Comparison of ENCODE assay signal across 8 cellular contexts in genomic region chr19:39479916-39480315, GRCh38. TPM values are rescaled to one million over a fixed set of nuclear protein-coding genes. Genes with fewer than 3 reads are reported as not detected.
DNase-seq lines count a peak whose midpoint lies in the region; ATAC-seq, FAIRE-seq and TF ChIP-seq lines count a peak whose summit lies in the region.

No MANE protein-coding gene starts in this region.

- peak overlapping the region; percentile 99 for H3K9ac ChIP-seq in keratinocyte (ENCODE audit: control insufficient read depth, extremely low read depth, insufficient read depth, low read length)

- no peaks in the 10 kb centered on the region for H4K20me1 ChIP-seq in keratinocyte (ENCODE audit: control insufficient read depth, extremely low read depth, insufficient read depth, low read length)

- DNase-seq in activated CD8-positive, alpha-beta memory T cell treated with anti-CD3 and anti-CD28 coated beads, Interleukin-2, amount 10 ng/mL, durations not matched to agents 7 days and 5 days = no peak
- no peak for DNase-seq in activated CD8-positive, alpha-beta memory T cell treated with anti-CD3 and anti-CD28 coated beads, Interleukin-2, amount 50 U/mL, for 48 hours
- DNase-seq in activated B cell treated with CpG ODN at 0.5 μM for 24 hours (no peak), keratinocyte (ENCODE audit: low read depth, low spot score) (no peak), testis (no peak), iPS-NIHi7 (ENCODE audit: extremely low spot score) (no peak), GOT3 (lab: John Stamatoyannopoulos, UW) (no peak), mucosa of descending colon (no peak)

- H3K9me3 ChIP-seq in keratinocyte (ENCODE audit: control insufficient read depth, low read depth, low read length) (no peaks in the 10 kb centered on the region), testis (no peaks in the 10 kb centered on the region), mucosa of descending colon (no peaks in the 10 kb centered on the region)

- H3K4me2 ChIP-seq in keratinocyte (ENCODE audit: control insufficient read depth, extremely low read depth, insufficient read depth, low read depth, low read length) = peak overlapping the region; percentile 82

- TF ChIP-seq POLR2A in testis (IDR thresholded peaks at IDR 0.05) = no peak

- TF ChIP-seq CTCF in activated B cell treated with CpG ODN at 0.5 μM for 24 hours (IDR thresholded peaks at IDR 0.05) (no peak), keratinocyte (optimal IDR thresholded peaks at IDR 0.05 in 1 of 3, IDR thresholded peaks at IDR 0.05 in 1 of 3, conservative IDR thresholded peaks at IDR 0.05 in 1 of 3; ENCODE audit: extremely low read depth in 1 of 3, insufficient read depth in 2 of 3, low read length in 3 of 3) (no peak), testis (IDR thresholded peaks at IDR 0.05) (no peak), mucosa of descending colon (IDR thresholded peaks at IDR 0.05) (no peak)

- H3K4me3 ChIP-seq in keratinocyte (ENCODE audit: control insufficient read depth in 2 of 3, extremely low read depth in 1 of 3, insufficient read depth in 2 of 3, low read depth in 1 of 3, low read length in 3 of 3) (peak overlapping the region in 2 of 3 experiments; percentile 81 to 89), testis (peak overlapping the region in 1 of 2 donors; percentile 81), mucosa of descending colon (no peak overlapping the region)

- H3K27ac ChIP-seq in keratinocyte (ENCODE audit: control insufficient read depth, insufficient read depth, low read length) (peak overlapping the region; percentile 94), testis (peak overlapping the region; percentile 41 to 83)

- WGBS in testis, 2 donors = 28 to 30% methylated on average over 10 of the region's 10 CpGs

- peaks cover 16% of the 10 kb centered on the region for H3K4me1 ChIP-seq in keratinocyte (ENCODE audit: control insufficient read depth, extremely low read depth, insufficient read depth, low read length)
- peaks cover 7% of the 10 kb centered on the region for H3K4me1 ChIP-seq in testis
- peaks cover 10% of the 10 kb centered on the region for H3K4me1 ChIP-seq in mucosa of descending colon (ENCODE audit: low read depth)

- no peaks in the 10 kb centered on the region for H3K27me3 Mint-ChIP-seq in activated CD8-positive, alpha-beta memory T cell treated with anti-CD3 and anti-CD28 coated beads, Interleukin-2, amount 10 ng/mL, durations not matched to agents 7 days and 5 days
- H3K27me3 Mint-ChIP-seq in activated B cell treated with CpG ODN at 0.5 μM for 24 hours = no peaks in the 10 kb centered on the region

- CTCF ChIA-PET in activated CD8-positive, alpha-beta memory T cell treated with anti-CD3 and anti-CD28 coated beads, Interleukin-2, amount 10 ng/mL, durations not matched to agents 7 days and 5 days (lab: Charles Lee) = interaction anchor here (0.8 kb wide), 1 partner anchor 23 kb away, joined by 3 read pairs; no protein-coding TSS in a partner anchor
- CTCF ChIA-PET in activated B cell treated with CpG ODN at 0.5 μM for 24 hours (lab: Charles Lee) = no interaction called here

- no peaks in the 10 kb centered on the region for H3K9me1 ChIP-seq in keratinocyte (ENCODE audit: control insufficient read depth, extremely low read depth, insufficient read depth, low read length)

- H3K79me2 ChIP-seq in keratinocyte (ENCODE audit: control insufficient read depth, insufficient read depth, low read length) = peaks cover 23% of the 10 kb centered on the region

- no peak for FAIRE-seq in keratinocyte (lab: Jason Lieb, UNC)

- H2AFZ ChIP-seq in keratinocyte (ENCODE audit: control insufficient read depth, low read length) = peak overlapping the region; percentile 95

- H3K36me3 Mint-ChIP-seq in activated CD8-positive, alpha-beta memory T cell treated with anti-CD3 and anti-CD28 coated beads, Interleukin-2, amount 10 ng/mL, durations not matched to agents 7 days and 5 days = peaks cover 14% of the 10 kb centered on the region
- H3K36me3 Mint-ChIP-seq in activated B cell treated with CpG ODN at 0.5 μM for 24 hours (ENCODE audit: low read depth) = peaks cover 40% of the 10 kb centered on the region

- H3K4me1 Mint-ChIP-seq in activated CD8-positive, alpha-beta memory T cell treated with anti-CD3 and anti-CD28 coated beads, Interleukin-2, amount 10 ng/mL, durations not matched to agents 7 days and 5 days = peaks cover 27% of the 10 kb centered on the region
- peaks cover 25% of the 10 kb centered on the region for H3K4me1 Mint-ChIP-seq in activated B cell treated with CpG ODN at 0.5 μM for 24 hours

- no peaks in the 10 kb centered on the region for H3K9me3 Mint-ChIP-seq in activated CD8-positive, alpha-beta memory T cell treated with anti-CD3 and anti-CD28 coated beads, Interleukin-2, amount 10 ng/mL, durations not matched to agents 7 days and 5 days (ENCODE audit: low read depth)
- no peaks in the 10 kb centered on the region for H3K9me3 Mint-ChIP-seq in activated B cell treated with CpG ODN at 0.5 μM for 24 hours

- no peak for ATAC-seq in activated CD8-positive, alpha-beta memory T cell treated with anti-CD3 and anti-CD28 coated beads, Interleukin-2, amount 10 ng/mL, durations not matched to agents 7 days and 5 days
- no peak for ATAC-seq in activated B cell treated with CpG ODN at 0.5 μM for 24 hours (ENCODE audit: low read depth)
- no peak for ATAC-seq in mucosa of descending colon

- H3K27me3 ChIP-seq in keratinocyte (ENCODE audit: control insufficient read depth, extremely low read depth, insufficient read depth, low read length) (no peaks in the 10 kb centered on the region), testis (no peaks in the 10 kb centered on the region)

- H3K4me3 Mint-ChIP-seq in activated CD8-positive, alpha-beta memory T cell treated with anti-CD3 and anti-CD28 coated beads, Interleukin-2, amount 10 ng/mL, durations not matched to agents 7 days and 5 days = peak overlapping the region; percentile 89
- peak overlapping the region; percentile 91 for H3K4me3 Mint-ChIP-seq in activated B cell treated with CpG ODN at 0.5 μM for 24 hours

- H3K36me3 ChIP-seq in keratinocyte (ENCODE audit: control insufficient read depth in 2 of 2, extremely low read depth in 1 of 2, insufficient read depth in 2 of 2, low read length in 2 of 2) (peaks cover 22 to 29% of the 10 kb centered on the region in 2 experiments), testis (ENCODE audit: low read depth, missing control alignments) (no peaks in the 10 kb centered on the region), mucosa of descending colon (ENCODE audit: low read depth) (no peaks in the 10 kb centered on the region)

- peak overlapping the region; percentile 93 for H3K27ac Mint-ChIP-seq in activated CD8-positive, alpha-beta memory T cell treated with anti-CD3 and anti-CD28 coated beads, Interleukin-2, amount 10 ng/mL, durations not matched to agents 7 days and 5 days
- H3K27ac Mint-ChIP-seq in activated B cell treated with CpG ODN at 0.5 μM for 24 hours = peak overlapping the region; percentile 47

- intact Hi-C loops in activated B cell treated with CpG ODN at 0.5 μM for 24 hours (cut with micrococcal nuclease) = loop anchor here (1.0 to 2.0 kb wide), 5 partner anchors 19 to 138 kb away; partner anchors contain the start of genes DLL3, MED29, PAF1 and PLEKHG2
- intact Hi-C loops in testis (cut with DNase I; ENCODE audit: low total_unique reads) = no loop called here
- intact Hi-C loops in mucosa of descending colon (cut with DNase I, micrococcal nuclease) = no loop called here

- POLR2A ChIA-PET in activated B cell treated with CpG ODN at 0.5 μM for 24 hours (lab: Charles Lee) = interaction anchor here (0.6 to 1.2 kb wide), 7 partner anchors 19 to 611 kb away, joined by 3 to 18 read pairs (median 7); partner anchors contain the start of genes DLL3, MED29, PAF1 and RPS16

- dilution Hi-C loops in keratinocyte (cut with MboI; ENCODE audit: extremely low pct_ligation_motif_present, low sequenced_read_pairs) = no loop called here

RNA-seq across cellular contexts. Expression of gene TIMM50, which starts 0.7 kb away (rescaled TPM):
- total RNA-seq in activated CD8-positive, alpha-beta memory T cell treated with anti-CD3 and anti-CD28 coated beads, Interleukin-2, amount 10 ng/mL, durations not matched to agents 7 days and 5 days = 10 to 100 TPM; 59.6 to 83.9 TPM
- 63.8 and 68.9 TPM in 2 replicates for total RNA-seq in activated B cell treated with CpG ODN at 0.5 μM for 24 hours
- 71.6 to 91.5 TPM (median 85.5 TPM) in 3 replicates for polyA plus RNA-seq in keratinocyte
- 70.1 TPM for polyA plus RNA-seq in keratinocyte (2011; ENCODE audit: low read depth)
- 59.6 and 76.9 TPM in 2 replicates for polyA plus RNA-seq in keratinocyte (2011; cell fraction: cytosol; rRNA removed)
- 70.9 and 76.6 TPM in 2 replicates for polyA plus RNA-seq in keratinocyte (2011; cell fraction: nucleus; rRNA removed)
- 68.5 and 89.8 TPM in 2 replicates for polyA plus RNA-seq in keratinocyte (2012; ENCODE audit: low replicate concordance)
- polyA minus RNA-seq in keratinocyte = 68.9 to 130 TPM (median 90.1 TPM) in 3 replicates
- 89.6 TPM for polyA minus RNA-seq in keratinocyte (2011; cell fraction: cytosol; rRNA and poly(A)+ RNA removed)
- polyA minus RNA-seq in keratinocyte (2011; cell fraction: nucleus; rRNA and poly(A)+ RNA removed) = 30.5 and 51.5 TPM in 2 replicates
- 10 to 100 TPM; 80.6 to 96.1 TPM for total RNA-seq in testis
- polyA plus RNA-seq in testis (ENCODE audit: insufficient read depth, low read depth, low replicate concordance) = 130 TPM
- 10 to 100 TPM; 52.6 to 57.9 (median 57.7) TPM for total RNA-seq in mucosa of descending colon

RNA-seq across cellular contexts. Expression of gene DLL3, which starts 18.8 kb away (rescaled TPM):
- total RNA-seq in activated CD8-positive, alpha-beta memory T cell treated with anti-CD3 and anti-CD28 coated beads, Interleukin-2, amount 10 ng/mL, durations not matched to agents 7 days and 5 days = under 1 TPM; 0.26 to 0.98 TPM
- total RNA-seq in activated B cell treated with CpG ODN at 0.5 μM for 24 hours (0.53 and 0.73 TPM in 2 replicates), testis (1 to 10 TPM; 4.5 to 6.5 TPM), mucosa of descending colon (not detected)
- polyA plus RNA-seq in keratinocyte (0.80 to 1.1 TPM (median 0.89 TPM) in 3 replicates), testis (ENCODE audit: insufficient read depth, low read depth, low replicate concordance) (1.6 TPM)
- not detected for polyA plus RNA-seq in keratinocyte (2011; ENCODE audit: low read depth)
- 0.64 and 1.1 TPM in 2 replicates for polyA plus RNA-seq in keratinocyte (2011; cell fraction: cytosol; rRNA removed)
- 0.27 and 0.37 TPM in 2 replicates for polyA plus RNA-seq in keratinocyte (2011; cell fraction: nucleus; rRNA removed)
- 0.41 and 1.3 TPM in 2 replicates for polyA plus RNA-seq in keratinocyte (2012; ENCODE audit: low replicate concordance)
- polyA minus RNA-seq in keratinocyte = 0.20 to 0.43 TPM in 2 of 3 replicates, not detected in the other
- not detected for polyA minus RNA-seq in keratinocyte (2011; cell fraction: cytosol; rRNA and poly(A)+ RNA removed)
- polyA minus RNA-seq in keratinocyte (2011; cell fraction: nucleus; rRNA and poly(A)+ RNA removed) = not detected in 2 replicates

RNA-seq across cellular contexts. Expression of gene SUPT5H, which starts 34.5 kb away (rescaled TPM):
- total RNA-seq in activated CD8-positive, alpha-beta memory T cell treated with anti-CD3 and anti-CD28 coated beads, Interleukin-2, amount 10 ng/mL, durations not matched to agents 7 days and 5 days = 100 to 1,000 TPM; 144 to 181 TPM
- total RNA-seq in activated B cell treated with CpG ODN at 0.5 μM for 24 hours (184 and 200 TPM in 2 replicates), testis (100 to 1,000 TPM; 363 to 366 TPM), mucosa of descending colon (100 to 1,000 TPM; 101 to 122 (median 102) TPM)
- polyA plus RNA-seq in keratinocyte (46.1 to 83.7 TPM (median 63.2 TPM) in 3 replicates), testis (ENCODE audit: insufficient read depth, low read depth, low replicate concordance) (359 TPM)
- 150 TPM for polyA plus RNA-seq in keratinocyte (2011; ENCODE audit: low read depth)
- polyA plus RNA-seq in keratinocyte (2011; cell fraction: cytosol; rRNA removed) = 54.8 and 87.1 TPM in 2 replicates
- polyA plus RNA-seq in keratinocyte (2011; cell fraction: nucleus; rRNA removed) = 210 and 249 TPM in 2 replicates
- polyA plus RNA-seq in keratinocyte (2012; ENCODE audit: low replicate concordance) = 85.9 and 110 TPM in 2 replicates
- 53.6 to 108 TPM (median 56.2 TPM) in 3 replicates for polyA minus RNA-seq in keratinocyte
- 60.2 TPM for polyA minus RNA-seq in keratinocyte (2011; cell fraction: cytosol; rRNA and poly(A)+ RNA removed)
- polyA minus RNA-seq in keratinocyte (2011; cell fraction: nucleus; rRNA and poly(A)+ RNA removed) = 42.4 and 54.2 TPM in 2 replicates

RNA-seq across cellular contexts. Expression of gene SELENOV, which starts 35.0 kb away (rescaled TPM):
- total RNA-seq in activated CD8-positive, alpha-beta memory T cell treated with anti-CD3 and anti-CD28 coated beads, Interleukin-2, amount 10 ng/mL, durations not matched to agents 7 days and 5 days = not detected
- total RNA-seq in activated B cell treated with CpG ODN at 0.5 μM for 24 hours = not detected in 2 replicates
- not detected in 3 replicates for polyA plus RNA-seq in keratinocyte
- polyA plus RNA-seq in keratinocyte (2011; ENCODE audit: low read depth) = not detected
- polyA plus RNA-seq in keratinocyte (2011; cell fraction: cytosol; rRNA removed) = not detected in 2 replicates
- polyA plus RNA-seq in keratinocyte (2011; cell fraction: nucleus; rRNA removed) = not detected in 2 replicates
- polyA plus RNA-seq in keratinocyte (2012; ENCODE audit: low replicate concordance) = not detected in 2 replicates
- not detected in 3 replicates for polyA minus RNA-seq in keratinocyte
- polyA minus RNA-seq in keratinocyte (2011; cell fraction: cytosol; rRNA and poly(A)+ RNA removed) = not detected
- not detected in 2 replicates for polyA minus RNA-seq in keratinocyte (2011; cell fraction: nucleus; rRNA and poly(A)+ RNA removed)
- total RNA-seq in testis = 10 to 100 TPM in 1 of 2 donors, 1 to 10 TPM in 1; 2.5 to 10.8 TPM
- 19.7 TPM for polyA plus RNA-seq in testis (ENCODE audit: insufficient read depth, low read depth, low replicate concordance)
- not detected for total RNA-seq in mucosa of descending colon

RNA-seq across cellular contexts. Expression of gene RPS16, which starts 44.2 kb away (rescaled TPM):
- 1,000 to 10,000 TPM; 1,815 to 2,117 TPM for total RNA-seq in activated CD8-positive, alpha-beta memory T cell treated with anti-CD3 and anti-CD28 coated beads, Interleukin-2, amount 10 ng/mL, durations not matched to agents 7 days and 5 days
- total RNA-seq in activated B cell treated with CpG ODN at 0.5 μM for 24 hours (4,002 and 4,656 TPM in 2 replicates), testis (1,000 to 10,000 TPM in 1 of 2 donors, 100 to 1,000 TPM in 1; 628 to 1,122 TPM), mucosa of descending colon (1,000 to 10,000 TPM; 1,270 to 1,804 (median 1,507) TPM)
- polyA plus RNA-seq in keratinocyte (1,323 to 2,302 TPM (median 1,614 TPM) in 3 replicates), testis (ENCODE audit: insufficient read depth, low read depth, low replicate concordance) (1,146 TPM)
- polyA plus RNA-seq in keratinocyte (2011; ENCODE audit: low read depth) = 343 TPM
- 1,568 and 2,617 TPM in 2 replicates for polyA plus RNA-seq in keratinocyte (2011; cell fraction: cytosol; rRNA removed)
- polyA plus RNA-seq in keratinocyte (2011; cell fraction: nucleus; rRNA removed) = 776 and 828 TPM in 2 replicates
- 2,774 and 3,181 TPM in 2 replicates for polyA plus RNA-seq in keratinocyte (2012; ENCODE audit: low replicate concordance)
- 1,316 to 1,952 TPM (median 1,376 TPM) in 3 replicates for polyA minus RNA-seq in keratinocyte
- 2,828 TPM for polyA minus RNA-seq in keratinocyte (2011; cell fraction: cytosol; rRNA and poly(A)+ RNA removed)
- 277 and 290 TPM in 2 replicates for polyA minus RNA-seq in keratinocyte (2011; cell fraction: nucleus; rRNA and poly(A)+ RNA removed)
